ENCODE assay signal across 8 cellular contexts in genomic region chr4:119041951-119042560, GRCh38.
DNase-seq lines count a peak whose midpoint lies in the region; ATAC-seq and TF ChIP-seq lines count a peak whose summit lies in the region.

No MANE protein-coding gene starts in this region.

- H3K27ac ChIP-seq in Peyer's patch = peak overlapping the region in 2 of 4 donors; percentile 14 to 59

- peaks cover 0 to 8% (median 0%) of the 10 kb centered on the region in 4 donors for H3K4me1 ChIP-seq in Peyer's patch

- peak; percentile 73 for TF ChIP-seq CTCF in GM06990 (IDR thresholded peaks at IDR 0.05; ENCODE audit: insufficient read depth, low read length, poor library complexity, severe bottlenecking)
- peak; percentile 7 to 83 (median 70) for TF ChIP-seq CTCF in Peyer's patch (IDR thresholded peaks at IDR 0.05)

- intact Hi-C loops in head of caudate nucleus (cut with DNase I) = loop anchor here (10.0 kb wide), 2 partner anchors 173 to 243 kb away; partner anchors contain the start of gene USP53

- ATAC-seq in GM21825 (IDR thresholded peaks at IDR 0.05; ENCODE audit: unreplicated experiment) = peak; percentile 86

- no peak overlapping the region for H3K4me3 ChIP-seq in GM06990 (replicated peaks; ENCODE audit: low read depth, low read length)
- no peak overlapping the region for H3K4me3 ChIP-seq in Peyer's patch

- H3K9me3 ChIP-seq in Peyer's patch = no peaks in the 10 kb centered on the region

- H3K27me3 ChIP-seq in GM06990 (replicated peaks; ENCODE audit: control insufficient read depth, insufficient read depth, low read length) (no peaks in the 10 kb centered on the region), Peyer's patch (no peaks in the 10 kb centered on the region)

- DNase-seq in GM06990 (ENCODE audit: extremely low read depth, insufficient read length) (peak; percentile 35), KG1 (lab: John Stamatoyannopoulos, UW) (peak; percentile 55), Peyer's patch (peak in 2 of 3 donors; percentile 34 to 85), head of caudate nucleus (peak in 38 of 42 donors; percentile 24 to 86 (median 60)), putamen (ENCODE audit: low spot score) (peak; percentile 64), GF-D8 (lab: John Stamatoyannopoulos, UW) (no peak)
- DNase-seq in activated effector memory CD4-positive, alpha-beta T cell treated with anti-CD3 and anti-CD28 coated beads, Interleukin-2, amount 50 U/mL, for 16 hours = peak; percentile 74

- no peak for TF ChIP-seq POLR2A in Peyer's patch (IDR thresholded peaks at IDR 0.05)

- H3K36me3 ChIP-seq in GM06990 (ENCODE audit: control insufficient read depth, insufficient read depth, low read length) (no peaks in the 10 kb centered on the region), Peyer's patch (no peaks in the 10 kb centered on the region)
